ENCODE assay signal across 11 cellular contexts in the genomic region with DNA sequence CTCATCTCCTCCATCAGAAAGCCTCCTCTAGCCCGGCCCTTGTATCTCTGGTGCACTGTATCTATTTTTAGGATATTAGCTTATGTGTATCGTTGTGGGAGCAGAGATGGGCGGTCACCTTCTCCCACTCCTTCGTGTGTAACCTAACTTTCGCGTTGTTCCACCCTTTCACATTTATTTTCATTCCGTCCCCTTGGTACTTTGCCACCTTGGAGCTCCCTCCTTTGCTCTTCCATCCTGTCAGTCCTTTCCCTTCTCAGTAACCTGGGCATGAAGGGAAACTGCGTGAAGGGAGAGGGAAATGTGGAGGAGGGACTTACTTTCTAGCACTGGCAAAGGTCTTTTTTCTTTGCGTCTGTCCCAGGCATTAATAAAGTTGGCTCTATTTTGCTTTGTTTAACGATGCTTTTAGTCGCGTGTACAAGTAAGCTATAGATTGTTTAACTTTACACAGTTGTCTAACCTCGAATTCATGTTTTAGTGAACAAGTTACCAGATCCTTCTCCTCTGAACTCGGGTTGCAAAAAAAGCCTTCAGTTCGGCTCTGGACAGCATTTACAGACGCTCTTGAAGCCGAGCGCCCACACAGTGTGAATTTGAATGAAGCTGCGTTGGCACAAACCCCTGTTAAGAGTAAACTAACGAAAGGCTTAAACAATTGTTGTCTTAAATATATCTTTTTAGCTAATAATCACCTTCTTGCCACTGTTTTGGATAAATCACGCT. TPM values are rescaled to one million over a fixed set of nuclear protein-coding genes. Genes with fewer than 3 reads are reported as not detected.
DNase-seq lines count a peak whose midpoint lies in the region; ATAC-seq, FAIRE-seq and TF ChIP-seq lines count a peak whose summit lies in the region.
"Had no signal": no experiment of that assay in that cellular context is flagged by ENCODE, and none has a peak within 500 bp of the region (broad histone marks: within the 10 kb centered on the region; RNA-seq: fewer than 3 reads in every experiment).

No MANE protein-coding gene starts in this region.

- no peaks in the 10 kb centered on the region for H3K9me3 ChIP-seq in A673 (ENCODE audit: low read depth, low read length, poor library complexity, severe bottlenecking)
- no peaks in the 10 kb centered on the region for H3K9me3 ChIP-seq in muscle layer of duodenum (ENCODE audit: control insufficient read depth in 1 of 2, low read length in 2 of 2)
- H3K9me3 ChIP-seq in OCI-LY7 (ENCODE audit: low read length): no peaks in the 10 kb centered on the region

- H3K4me3 ChIP-seq in A673 (ENCODE audit: low read depth, low read length, poor library complexity, severe bottlenecking) (peak overlapping the region; percentile 63), muscle layer of duodenum (ENCODE audit: low read depth in 1 of 2, low read length in 2 of 2) (peak overlapping the region; percentile 27 to 76), OCI-LY7 (ENCODE audit: low read depth, low read length, poor library complexity, severe bottlenecking) (no peak overlapping the region)

- no peaks in the 10 kb centered on the region for H3K9me2 ChIP-seq in OCI-LY7 (ENCODE audit: insufficient read depth, low read length)

- CTCF ChIA-PET in A673 (lab: Charles Lee): no interaction called here
- CTCF ChIA-PET in OCI-LY7 (lab: Charles Lee; ENCODE audit: unreplicated experiment): no interaction called here

- no TSS peak for BruUV-seq in A673 (replicated peaks; lab: Mats Ljungman, UMichigan)
- no TSS peak for BruUV-seq in OCI-LY7 (replicated peaks; lab: Mats Ljungman, UMichigan)

- DNase-seq in A673 (ENCODE audit: low spot score) (peak; percentile 51), GM13977 (ENCODE audit: low spot score) (peak; percentile 22), ecto neural progenitor cell (ENCODE audit: low spot score) (peak; percentile 41), GF-D8 (lab: John Stamatoyannopoulos, UW) (no peak), OCI-LY7 (ENCODE audit: low spot score) (no peak), HTR-8/SVneo (ENCODE audit: insufficient read length, low spot score) (no peak)
- DNase-seq: naive B cell; stimulated activated naive CD4-positive, alpha-beta T cell had no signal

- no peak for ATAC-seq in HG03520 (IDR thresholded peaks at IDR 0.05; ENCODE audit: unreplicated experiment)

- H3K79me2 ChIP-seq in OCI-LY7 (ENCODE audit: insufficient read depth, low read depth, low read length): no peaks in the 10 kb centered on the region

- H3K27me3 ChIP-seq in A673 (replicated peaks; ENCODE audit: insufficient read depth, low read depth, low read length, poor library complexity) (no peaks in the 10 kb centered on the region), muscle layer of duodenum (ENCODE audit: low read depth, low read length) (peaks cover 36% of the 10 kb centered on the region)

- intact Hi-C loops in A673 (cut with micrococcal nuclease; ENCODE audit: unreplicated experiment): loop anchor here (5.0 kb wide), 2 partner anchors 164 to 484 kb away; no protein-coding TSS in a partner anchor
- intact Hi-C loops in OCI-LY7 (cut with micrococcal nuclease; ENCODE audit: unreplicated experiment): no loop called here

- TF ChIP-seq CTCF in A673 (conservative IDR thresholded peaks at IDR 0.05; ENCODE audit: low read depth, low read length) (no peak), GM13977 (IDR thresholded peaks at IDR 0.05; ENCODE audit: extremely low read depth, insufficient read depth, missing control alignments) (no peak), OCI-LY7 (conservative IDR thresholded peaks at IDR 0.05; ENCODE audit: low read length) (no peak)

- no peak overlapping the region for H2AFZ ChIP-seq in OCI-LY7 (ENCODE audit: low read length)

- H3K36me3 ChIP-seq in A673 (ENCODE audit: insufficient read depth, low read length, poor library complexity, severe bottlenecking): no peaks in the 10 kb centered on the region
- H3K36me3 ChIP-seq in muscle layer of duodenum (ENCODE audit: control insufficient read depth in 1 of 2, insufficient read depth in 2 of 2, low read length in 2 of 2): no peaks in the 10 kb centered on the region
- H3K36me3 ChIP-seq in OCI-LY7 (ENCODE audit: insufficient read depth, low read length): no peaks in the 10 kb centered on the region

- peak overlapping the region; percentile 55 for H3K27ac ChIP-seq in A673 (ENCODE audit: low read depth, low read length, poor library complexity, severe bottlenecking)
- H3K27ac ChIP-seq in muscle layer of duodenum (ENCODE audit: low read length): no peak overlapping the region
- H3K27ac ChIP-seq in OCI-LY7 (ENCODE audit: low read depth, low read length, poor library complexity, severe bottlenecking): no peak overlapping the region
- H3K27ac ChIP-seq: KMS-11 had no signal

- no peak for FAIRE-seq in HTR-8/SVneo (lab: Jason Lieb, UNC)

- H3K4me1 ChIP-seq in A673 (ENCODE audit: insufficient read depth, low read length, poor library complexity, severe bottlenecking) (peaks cover 7% of the 10 kb centered on the region), muscle layer of duodenum (ENCODE audit: control insufficient read depth in 1 of 2, insufficient read depth in 2 of 2, low read length in 2 of 2) (peaks cover 6 to 52% of the 10 kb centered on the region in 2 donors), OCI-LY7 (ENCODE audit: insufficient read depth, low read length, poor library complexity, severe bottlenecking) (no peaks in the 10 kb centered on the region)

- H4K20me1 ChIP-seq in OCI-LY7 (ENCODE audit: insufficient read depth, low read length): no peaks in the 10 kb centered on the region

- H3K4me2 ChIP-seq in OCI-LY7 (ENCODE audit: low read length): no peak overlapping the region
- H3K4me2 ChIP-seq: KMS-11 had no signal

- POLR2A ChIA-PET in A673 (lab: Charles Lee; ENCODE audit: low non-redundant PET): no interaction called here
- POLR2A ChIA-PET in OCI-LY7 (lab: Charles Lee): interaction anchor here (0.6 to 1.4 kb wide), 2 partner anchors 12 to 101 kb away, joined by 3 to 4 read pairs; no protein-coding TSS in a partner anchor

- in situ Hi-C loops in GM13977 (cut with MboI; ENCODE audit: low pct_unique_long_range_greater_than_20kb, low sequenced_read_pairs, unreplicated experiment): no loop called here

RNA-seq across cellular contexts. Expression of a gene that starts 3.9 kb away (rescaled TPM):
- total RNA-seq in A673 (2021): 40.6 and 43.4 TPM in 2 replicates
- 0.21 TPM in 1 of 2 replicates, not detected in the other for total RNA-seq in OCI-LY7 (2014; rRNA removed; shearing (Covaris generic))
- not detected in 2 replicates for total RNA-seq in OCI-LY7 (2022)

Comparison
In these comparisons a context has a peak if more than half of its experiments do, and no peak if none do; other contexts are left out.
1. DNase-seq: peak in A673 (single experiment), GM13977 (single experiment) and ecto neural progenitor cell (single experiment); none in GF-D8 (single experiment), OCI-LY7 (single experiment) and HTR-8/SVneo (single experiment).
2. RNA of a gene that starts 3.9 kb away (total RNA-seq): 40.6 to 43.4 TPM in A673; 0.21 TPM in OCI-LY7; every median in the first group is over 10 times any median in the second.